In the genomic region with DNA sequence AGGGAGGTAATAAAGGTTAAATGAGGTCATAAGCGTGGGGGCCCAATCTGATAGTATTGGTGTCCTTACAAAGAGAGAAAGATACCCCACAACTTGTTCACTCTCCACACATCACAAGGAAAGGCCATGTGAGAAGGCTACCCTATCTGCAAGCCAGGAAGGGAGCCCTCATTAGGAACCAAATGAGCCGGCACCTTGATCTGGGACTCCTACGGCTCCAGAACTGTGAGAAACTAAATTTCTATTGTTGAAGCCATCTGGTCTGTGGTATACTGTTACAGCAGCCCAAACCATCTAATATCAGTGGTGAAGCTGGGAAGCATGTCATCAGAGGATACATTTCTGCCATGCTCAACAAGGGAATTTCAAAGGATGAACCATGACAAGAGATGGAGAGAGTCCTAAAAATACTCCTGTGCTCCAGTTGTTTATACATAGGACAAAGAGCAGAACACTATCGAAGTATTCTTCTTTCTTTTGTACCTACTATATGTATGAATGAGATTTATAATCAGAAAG, we compare ENCODE assay signal across 22 cellular contexts. TPM values are rescaled to one million over a fixed set of nuclear protein-coding genes. Genes with fewer than 3 reads are reported as not detected.
"Had no signal": no experiment of that assay in that cellular context is flagged by ENCODE, and none has a peak within 500 bp of the region (broad histone marks: within the 10 kb centered on the region; RNA-seq: fewer than 3 reads in every experiment).

No MANE protein-coding gene starts in this region.

- H3K27ac ChIP-seq: breast epithelium, foreskin keratinocyte, right lobe of liver, stomach, transverse colon, VCaP had no signal

- H3K4me2 ChIP-seq: smooth muscle cell had no signal

- H3K27ac Mint-ChIP-seq: activated naive CD4-positive, alpha-beta T cell treated with anti-CD3 and anti-CD28 coated beads, Interleukin-2, amount 50 U/mL, for 72 hours; memory B cell; naive B cell; stimulated activated memory B cell treated with anti-CD40 and anti-IgM and Interleukin-4, amounts not matched to agents 10 μg/mL and 1 μg/mL and 100 μg/mL, for 72 hours had no signal

- H3K9me3 Mint-ChIP-seq: activated naive CD4-positive, alpha-beta T cell treated with anti-CD3 and anti-CD28 coated beads, Interleukin-2, amount 50 U/mL, for 72 hours; central memory CD8-positive, alpha-beta T cell; memory B cell; naive B cell; neural crest cell; stimulated activated memory B cell treated with anti-CD40 and anti-IgM and Interleukin-4, amounts not matched to agents 10 μg/mL and 1 μg/mL and 100 μg/mL, for 72 hours had no signal

- H3K27me3 Mint-ChIP-seq: central memory CD8-positive, alpha-beta T cell; memory B cell; stimulated activated memory B cell treated with anti-CD40 and anti-IgM and Interleukin-4, amounts not matched to agents 10 μg/mL and 1 μg/mL and 100 μg/mL, for 72 hours had no signal

- DNase-seq: activated CD4-positive, alpha-beta T cell treated with anti-CD3 and anti-CD28 coated beads, Interleukin-2, amount 50 U/mL, for 1 hour; activated CD4-positive, CD25-positive, alpha-beta regulatory T cell treated with anti-CD3 and anti-CD28 coated beads, Interleukin-2, amount 50 U/mL, for 72 hours; activated gamma-delta T cell treated with Interleukin-2 at 50 U/mL for 16 hours; activated T-cell treated with anti-CD3 and anti-CD28 coated beads, Interleukin-2, amount 50 U/mL, for 1 hour; effector memory CD4-positive, alpha-beta T cell; foreskin keratinocyte; hippocampal formation; naive B cell; posterior cingulate gyrus; right lobe of liver; stimulated activated CD4-positive, alpha-beta T cell treated with anti-CD3 and anti-CD28 coated beads, Interleukin-15, amount 100 ng/mL, for 24 hours; stomach; transverse colon had no signal

- H3K36me3 ChIP-seq: breast epithelium had no signal

- H3K4me1 ChIP-seq: breast epithelium, foreskin keratinocyte had no signal

- H3K27me3 ChIP-seq: breast epithelium, foreskin keratinocyte, right lobe of liver, stomach, transverse colon had no signal

- H3K4me3 Mint-ChIP-seq: central memory CD8-positive, alpha-beta T cell; memory B cell; naive B cell; neural crest cell; stimulated activated memory B cell treated with anti-CD40 and anti-IgM and Interleukin-4, amounts not matched to agents 10 μg/mL and 1 μg/mL and 100 μg/mL, for 72 hours had no signal

- H3K4me3 ChIP-seq: breast epithelium, right lobe of liver, smooth muscle cell, stomach, transverse colon had no signal

- H3K9me3 ChIP-seq: breast epithelium, right lobe of liver, stomach, transverse colon had no signal

- H3K4me1 Mint-ChIP-seq: central memory CD8-positive, alpha-beta T cell; memory B cell; naive B cell; neural crest cell; stimulated activated memory B cell treated with anti-CD40 and anti-IgM and Interleukin-4, amounts not matched to agents 10 μg/mL and 1 μg/mL and 100 μg/mL, for 72 hours had no signal

- ATAC-seq: activated naive CD4-positive, alpha-beta T cell treated with anti-CD3 and anti-CD28 coated beads, Interleukin-2, amount 50 U/mL, for 72 hours; foreskin keratinocyte; right lobe of liver; stimulated activated memory B cell treated with anti-CD40 and anti-IgM and Interleukin-4, amounts not matched to agents 10 μg/mL and 1 μg/mL and 100 μg/mL, for 72 hours had no signal

RNA-seq across cellular contexts. Expression of gene COL12A1, which starts 27.3 kb away (rescaled TPM):
- total RNA-seq: T-helper 2 cell treated with Interferon-gamma antibody and Interleukin-4, amounts not matched to agents 100 ng/mL and 5 ng/mL, for 36 hours had no signal
